1 cellular context compared by ENCODE assay signal in genomic region chr15:40859206-40859851, GRCh38.
TF ChIP-seq lines count a peak whose summit lies in the region.

No MANE protein-coding gene starts in this region.

TF ChIP-seq in HepG2, 621 proteins besides CTCF, POLR2A, EP300 and RAD21 (continued from another document and continues in another):
- TF ChIP-seq KIAA2018 (CRISPR knock-in tag; IDR thresholded peaks at IDR 0.05; ENCODE audit: borderline replicate concordance) (no peak), KDM1A (CRISPR knock-in tag; IDR thresholded peaks at IDR 0.05) (no peak), HCFC1 (IDR thresholded peaks at IDR 0.05; ENCODE audit: low read depth, low read length) (no peak), ATF3 (CRISPR knock-in tag; IDR thresholded peaks at IDR 0.05) (no peak), ZNF501 (CRISPR knock-in tag; IDR thresholded peaks at IDR 0.05) (no peak), ZFAT (CRISPR knock-in tag; conservative IDR thresholded peaks at IDR 0.05) (no peak), MXD1 (CRISPR knock-in tag; IDR thresholded peaks at IDR 0.05) (0 out of 2 replicates have a peak, but pooled peaks have one; percentile 32), EED (CRISPR knock-in tag; IDR thresholded peaks at IDR 0.05) (no peak), ZNF782 (CRISPR knock-in tag; IDR thresholded peaks at IDR 0.05; ENCODE audit: borderline replicate concordance) (0 out of 2 replicates have a peak, but pooled peaks have one; percentile 0), ZNF354B (CRISPR knock-in tag; IDR thresholded peaks at IDR 0.05) (no peak), ZNF569 (CRISPR knock-in tag; IDR thresholded peaks at IDR 0.05; ENCODE audit: borderline replicate concordance) (no peak), ZNF343 (CRISPR knock-in tag; IDR thresholded peaks at IDR 0.05) (no peak), ZNF430 (CRISPR knock-in tag; IDR thresholded peaks at IDR 0.05) (no peak), PAF1 (CRISPR knock-in tag; IDR thresholded peaks at IDR 0.05) (no peak), ZNF878 (CRISPR knock-in tag; IDR thresholded peaks at IDR 0.05) (no peak), ZNF260 (CRISPR knock-in tag; IDR thresholded peaks at IDR 0.05; ENCODE audit: borderline replicate concordance, low read depth) (no peak), ATF6 (CRISPR knock-in tag; conservative IDR thresholded peaks at IDR 0.05) (no peak), ZNF468 (CRISPR knock-in tag; IDR thresholded peaks at IDR 0.05) (no peak), ZNF574 (CRISPR knock-in tag; IDR thresholded peaks at IDR 0.05) (peak; percentile 47), FOXO4 (CRISPR knock-in tag; conservative IDR thresholded peaks at IDR 0.05) (no peak), ZNF180 (CRISPR knock-in tag; IDR thresholded peaks at IDR 0.05; ENCODE audit: borderline replicate concordance, low read depth) (no peak), TSC22D2 (CRISPR knock-in tag; IDR thresholded peaks at IDR 0.05; ENCODE audit: borderline replicate concordance) (no peak), SRSF9 (IDR thresholded peaks at IDR 0.05; ENCODE audit: borderline replicate concordance, insufficient read depth, low read depth, low read length, poor library complexity, severe bottlenecking) (no peak), ZNF768 (CRISPR knock-in tag; IDR thresholded peaks at IDR 0.05) (no peak), ARID2 (CRISPR knock-in tag; IDR thresholded peaks at IDR 0.05; ENCODE audit: borderline replicate concordance) (no peak), U2AF1 (optimal IDR thresholded peaks at IDR 0.05; ENCODE audit: low read depth, low read length) (no peak), ZFX (CRISPR knock-in tag; IDR thresholded peaks at IDR 0.05; ENCODE audit: low read depth) (no peak; the same call in 1 of the 2 replicates), KLF12 (CRISPR knock-in tag; IDR thresholded peaks at IDR 0.05; ENCODE audit: borderline replicate concordance) (no peak), REXO4 (CRISPR knock-in tag; IDR thresholded peaks at IDR 0.05; ENCODE audit: borderline replicate concordance) (no peak), ZNF761 (CRISPR knock-in tag; conservative IDR thresholded peaks at IDR 0.05) (no peak), SMARCC2 (IDR thresholded peaks at IDR 0.05) (no peak), ZNF383 (CRISPR knock-in tag; IDR thresholded peaks at IDR 0.05; ENCODE audit: borderline replicate concordance) (no peak), ZNF24 (IDR thresholded peaks at IDR 0.05) (no peak), NFKBIZ (CRISPR knock-in tag; IDR thresholded peaks at IDR 0.05) (no peak), THYN1 (CRISPR knock-in tag; IDR thresholded peaks at IDR 0.05; ENCODE audit: borderline replicate concordance, low read depth) (no peak), YEATS2 (CRISPR knock-in tag; IDR thresholded peaks at IDR 0.05; ENCODE audit: borderline replicate concordance) (no peak), MLX (CRISPR knock-in tag; IDR thresholded peaks at IDR 0.05) (no peak), ZNF564 (CRISPR knock-in tag; IDR thresholded peaks at IDR 0.05) (no peak), FLYWCH1 (CRISPR knock-in tag; IDR thresholded peaks at IDR 0.05) (no peak), NONO (IDR thresholded peaks at IDR 0.05) (no peak), NONO (CRISPR knock-in tag; conservative IDR thresholded peaks at IDR 0.05) (no peak), ZNF567 (CRISPR knock-in tag; IDR thresholded peaks at IDR 0.05; ENCODE audit: borderline replicate concordance) (no peak; the same call in 1 of the 2 replicates), ISL2 (CRISPR knock-in tag; IDR thresholded peaks at IDR 0.05) (no peak), SETDB1 (CRISPR knock-in tag; IDR thresholded peaks at IDR 0.05; ENCODE audit: borderline replicate concordance) (no peak), AGO1 (IDR thresholded peaks at IDR 0.05; ENCODE audit: low read depth, low read length, poor library complexity, severe bottlenecking) (no peak), BCL3 (CRISPR knock-in tag; IDR thresholded peaks at IDR 0.05) (no peak), MAZ (IDR thresholded peaks at IDR 0.05; ENCODE audit: borderline replicate concordance, low read depth, low read length) (no peak), MAZ (CRISPR knock-in tag; IDR thresholded peaks at IDR 0.05; ENCODE audit: low read depth) (no peak; the same call in 1 of the 2 replicates), NFIC (IDR thresholded peaks at IDR 0.05; ENCODE audit: low read length) (no peak), FOXK1 (CRISPR knock-in tag; IDR thresholded peaks at IDR 0.05; ENCODE audit: borderline replicate concordance, low read depth) (no peak)
